Comparison of ENCODE assay signal across 25 cellular contexts in genomic region chr21:45379171-45379900, GRCh38. TPM values are rescaled to one million over a fixed set of nuclear protein-coding genes. Genes with fewer than 3 reads are reported as not detected.
DNase-seq lines count a peak whose midpoint lies in the region; ATAC-seq and TF ChIP-seq lines count a peak whose summit lies in the region.
"Had no signal": no experiment of that assay in that cellular context is flagged by ENCODE, and none has a peak within 500 bp of the region (broad histone marks: within the 10 kb centered on the region; RNA-seq: fewer than 3 reads in every experiment).

No MANE protein-coding gene starts in this region.

- H3K36me3 ChIP-seq in BE2C (no peaks in the 10 kb centered on the region), HUES48 (ENCODE audit: control insufficient read depth, insufficient read depth, low read length) (no peaks in the 10 kb centered on the region), gastrocnemius medialis (no peaks in the 10 kb centered on the region)
- H3K36me3 ChIP-seq: uterus had no signal

- peak overlapping the region; percentile 96 for H3K27ac ChIP-seq in HUES48 (ENCODE audit: low read depth, low read length)
- no peak overlapping the region for H3K27ac ChIP-seq in gastrocnemius medialis
- H3K27ac ChIP-seq: RWPE1, uterus had no signal

- no peaks in the 10 kb centered on the region for H3K36me3 Mint-ChIP-seq in osteocyte (ENCODE audit: unreplicated experiment)
- H3K36me3 Mint-ChIP-seq: activated naive CD4-positive, alpha-beta T cell treated with anti-CD3 and anti-CD28 coated beads, Interleukin-2, amount 10 ng/mL, durations not matched to agents 7 days and 5 days; CD4-positive, CD25-positive, alpha-beta regulatory T cell; immature natural killer cell had no signal

- H3K9me3 ChIP-seq in BE2C = 0 out of 2 replicates have a peak, but pooled peaks cover 2% of the 10 kb centered on the region
- H3K9me3 ChIP-seq in HUES48 (ENCODE audit: control insufficient read depth, insufficient read depth, low read length) = peaks cover 7% of the 10 kb centered on the region; the same call in 1 of the 2 replicates
- H3K9me3 ChIP-seq in gastrocnemius medialis = no peaks in the 10 kb centered on the region
- H3K9me3 ChIP-seq: uterus had no signal

- H3K27me3 Mint-ChIP-seq in osteocyte (ENCODE audit: unreplicated experiment) = no peaks in the 10 kb centered on the region

- no peak for TF ChIP-seq POLR2A in gastrocnemius medialis (IDR thresholded peaks at IDR 0.05)

- H3K27me3 ChIP-seq in BE2C = no peaks in the 10 kb centered on the region
- no peaks in the 10 kb centered on the region for H3K27me3 ChIP-seq in HUES48 (ENCODE audit: control insufficient read depth, insufficient read depth, low read length)
- peaks cover 0 to 3% (median 0%) of the 10 kb centered on the region in 3 donors for H3K27me3 ChIP-seq in gastrocnemius medialis
- H3K27me3 ChIP-seq: hepatocyte, uterus had no signal

- DNase-seq in BE2C (peak; percentile 3), left cardiac atrium (peak; percentile 16), osteocyte (ENCODE audit: extremely low spot score, unreplicated experiment) (no peak), gastrocnemius medialis (no peak)
- DNase-seq in activated CD8-positive, alpha-beta memory T cell treated with anti-CD3 and anti-CD28 coated beads for 24 hours = no peak
- DNase-seq: activated B cell treated with CpG ODN at 0.5 μM for 24 hours; activated CD4-positive, alpha-beta memory T cell treated with anti-CD3 and anti-CD28 coated beads, Interleukin-2, amount 10 ng/mL, durations not matched to agents 7 days and 5 days; activated naive CD4-positive, alpha-beta T cell treated with anti-CD3 and anti-CD28 coated beads, Interleukin-2, amount 10 ng/mL, durations not matched to agents 7 days and 5 days; activated T-cell treated with anti-CD3 and anti-CD28 coated beads, Interleukin-2, amount 50 U/mL, for 1 hour; CD4-positive, CD25-positive, alpha-beta regulatory T cell; DMS 273 treated with DMSO at 0.1 percent for 48 hours; immature natural killer cell; KG1; NCI-H2171 treated with DMSO at 0.1 percent for 48 hours; NCI-H526 treated with DMSO at 0.1 percent for 48 hours; nucleus accumbens; substantia nigra had no signal

- H3K9me3 Mint-ChIP-seq in osteocyte (ENCODE audit: unreplicated experiment) = no peaks in the 10 kb centered on the region
- H3K9me3 Mint-ChIP-seq: activated CD4-positive, alpha-beta memory T cell treated with anti-CD3 and anti-CD28 coated beads, Interleukin-2, amount 10 ng/mL, durations not matched to agents 7 days and 5 days; activated naive CD4-positive, alpha-beta T cell treated with anti-CD3 and anti-CD28 coated beads, Interleukin-2, amount 10 ng/mL, durations not matched to agents 7 days and 5 days; T-helper 2 cell treated with Interferon-gamma antibody and Interleukin-4, amounts not matched to agents 5 μg/mL and 100 μg/mL, for 36 hours had no signal

- intact Hi-C loops in left cardiac atrium (cut with DNase I) (no loop called here), gastrocnemius medialis (cut with DNase I; ENCODE audit: low total_unique reads) (no loop called here)

- no peak overlapping the region for H3K4me3 Mint-ChIP-seq in osteocyte (ENCODE audit: unreplicated experiment)
- H3K4me3 Mint-ChIP-seq: activated B cell treated with CpG ODN at 0.5 μM for 24 hours; activated CD4-positive, alpha-beta memory T cell treated with anti-CD3 and anti-CD28 coated beads, Interleukin-2, amount 10 ng/mL, durations not matched to agents 7 days and 5 days; activated naive CD4-positive, alpha-beta T cell treated with anti-CD3 and anti-CD28 coated beads, Interleukin-2, amount 10 ng/mL, durations not matched to agents 7 days and 5 days; CD4-positive, CD25-positive, alpha-beta regulatory T cell; immature natural killer cell; T-helper 2 cell treated with Interferon-gamma antibody and Interleukin-4, amounts not matched to agents 5 μg/mL and 100 μg/mL, for 36 hours had no signal

- in situ Hi-C loops in gastrocnemius medialis (cut with MboI; ENCODE audit: low sequenced_read_pairs in 4 of 4) = no loop called here

- TF ChIP-seq CTCF in BE2C (IDR thresholded peaks at IDR 0.05; ENCODE audit: low read depth, low read length) (no peak), osteocyte (IDR thresholded peaks at IDR 0.05) (no peak), gastrocnemius medialis (IDR thresholded peaks at IDR 0.05 in 4 of 5, conservative IDR thresholded peaks at IDR 0.05 in 1 of 5) (no peak)

- H3K4me3 ChIP-seq in BE2C (ENCODE audit: low read depth, low read length) = no peak overlapping the region
- H3K4me3 ChIP-seq in HUES48 (ENCODE audit: low read depth, low read length) = no peak overlapping the region
- H3K4me3 ChIP-seq in gastrocnemius medialis = no peak overlapping the region
- H3K4me3 ChIP-seq: hepatocyte, lung, uterus had no signal

- peaks cover 36% of the 10 kb centered on the region for H3K4me1 Mint-ChIP-seq in osteocyte (ENCODE audit: unreplicated experiment)
- H3K4me1 Mint-ChIP-seq: activated B cell treated with CpG ODN at 0.5 μM for 24 hours; activated CD4-positive, alpha-beta memory T cell treated with anti-CD3 and anti-CD28 coated beads, Interleukin-2, amount 10 ng/mL, durations not matched to agents 7 days and 5 days; activated naive CD4-positive, alpha-beta T cell treated with anti-CD3 and anti-CD28 coated beads, Interleukin-2, amount 10 ng/mL, durations not matched to agents 7 days and 5 days; CD4-positive, CD25-positive, alpha-beta regulatory T cell had no signal

- H3K27ac Mint-ChIP-seq in osteocyte (ENCODE audit: unreplicated experiment) = peak overlapping the region; percentile 59
- H3K27ac Mint-ChIP-seq: activated B cell treated with CpG ODN at 0.5 μM for 24 hours; activated CD4-positive, alpha-beta memory T cell treated with anti-CD3 and anti-CD28 coated beads, Interleukin-2, amount 10 ng/mL, durations not matched to agents 7 days and 5 days; activated naive CD4-positive, alpha-beta T cell treated with anti-CD3 and anti-CD28 coated beads, Interleukin-2, amount 10 ng/mL, durations not matched to agents 7 days and 5 days; CD4-positive, CD25-positive, alpha-beta regulatory T cell; T-helper 2 cell treated with Interferon-gamma antibody and Interleukin-4, amounts not matched to agents 5 μg/mL and 100 μg/mL, for 36 hours had no signal

- H3K9ac ChIP-seq in HUES48 (ENCODE audit: low read depth, low read length) = no peak overlapping the region

- no peaks in the 10 kb centered on the region for H3K4me1 ChIP-seq in BE2C
- H3K4me1 ChIP-seq in HUES48 (ENCODE audit: control insufficient read depth, insufficient read depth, low read length) = peaks cover 29% of the 10 kb centered on the region
- H3K4me1 ChIP-seq in gastrocnemius medialis = no peaks in the 10 kb centered on the region
- H3K4me1 ChIP-seq: uterus had no signal

- ATAC-seq in left cardiac atrium = no peak
- ATAC-seq in gastrocnemius medialis = no peak
- no peak for ATAC-seq in GM18909 (IDR thresholded peaks at IDR 0.05; ENCODE audit: poor library complexity, unreplicated experiment)
- ATAC-seq in HG03378 (IDR thresholded peaks at IDR 0.05; ENCODE audit: unreplicated experiment) = no peak

RNA-seq across cellular contexts. Expression of gene COL18A1, which starts 25.6 kb away (rescaled TPM):
- polyA plus RNA-seq in BE2C (2012; ENCODE audit: insufficient read depth, insufficient read length, low read depth) = 11.7 TPM
- total RNA-seq in left cardiac atrium = 100 to 1,000 TPM in 1 of 2 donors, 10 to 100 TPM in 1; 53.4 to 104 TPM
- 515 and 555 TPM in 2 replicates for total RNA-seq in osteocyte
- 10 to 100 TPM; 16.4 to 42.2 (median 20.7) TPM for total RNA-seq in gastrocnemius medialis

Comparison
In these comparisons a context has a peak if more than half of its experiments do, and no peak if none do; other contexts are left out.
1. DNase-seq: peak in BE2C (single experiment) and left cardiac atrium (single experiment); none in osteocyte (single experiment), activated CD8-positive, alpha-beta memory T cell treated with anti-CD3 and anti-CD28 coated beads for 24 hours (single experiment) and gastrocnemius medialis (0 of 2).